In genomic region chr1:55428944-55429931, GRCh38 we compare ENCODE assay signal across 1 cellular context.
TF ChIP-seq lines count a peak whose summit lies in the region.

No MANE protein-coding gene starts in this region.

TF ChIP-seq in HepG2, 621 proteins besides CTCF, POLR2A, EP300 and RAD21 (continued from another document and continues in another):
- TF ChIP-seq ZHX2 (IDR thresholded peaks at IDR 0.05; ENCODE audit: low read depth) (peak; percentile 76; the same call in 1 of the 2 replicates), ZHX2 (CRISPR knock-in tag; IDR thresholded peaks at IDR 0.05; ENCODE audit: borderline replicate concordance) (no peak), BORCS8-MEF2B (CRISPR knock-in tag; IDR thresholded peaks at IDR 0.05) (no peak), ZNF704 (CRISPR knock-in tag; IDR thresholded peaks at IDR 0.05; ENCODE audit: borderline replicate concordance) (no peak), SETDB1 (CRISPR knock-in tag; IDR thresholded peaks at IDR 0.05; ENCODE audit: borderline replicate concordance) (no peak), HBP1 (CRISPR knock-in tag; IDR thresholded peaks at IDR 0.05; ENCODE audit: low read depth) (peak; percentile 60; the same call in 1 of the 2 replicates), FOXA1 (IDR thresholded peaks at IDR 0.05) (peak; percentile 54; the same call in 1 of the 2 replicates), FOXA1 (CRISPR knock-in tag; IDR thresholded peaks at IDR 0.05) (peak; percentile 87), ZMYM3 (CRISPR knock-in tag; IDR thresholded peaks at IDR 0.05) (peak; percentile 65; the same call in 1 of the 2 replicates), IKZF5 (CRISPR knock-in tag; IDR thresholded peaks at IDR 0.05) (peak; percentile 95), KMT2A (CRISPR knock-in tag; IDR thresholded peaks at IDR 0.05) (no peak), TBP (CRISPR knock-in tag; IDR thresholded peaks at IDR 0.05) (no peak), ATF2 (CRISPR knock-in tag; IDR thresholded peaks at IDR 0.05) (peak; percentile 97), STAG1 (CRISPR knock-in tag; IDR thresholded peaks at IDR 0.05) (peak; percentile 31; the same call in 1 of the 2 replicates), GATAD2A (CRISPR knock-in tag; IDR thresholded peaks at IDR 0.05) (peak; percentile 98), HDAC6 (IDR thresholded peaks at IDR 0.05; ENCODE audit: low read depth, low read length) (no peak), ZNF256 (CRISPR knock-in tag; conservative IDR thresholded peaks at IDR 0.05) (no peak), MAFK (conservative IDR thresholded peaks at IDR 0.05 in 1 of 2, IDR thresholded peaks at IDR 0.05 in 1 of 2; ENCODE audit: low read length in 2 of 2) (peak in 1 of 2 experiments; percentile 25; a peak in 3 of 4 replicates), SCMH1 (CRISPR knock-in tag; IDR thresholded peaks at IDR 0.05; ENCODE audit: borderline replicate concordance) (no peak), ZNF660 (CRISPR knock-in tag; IDR thresholded peaks at IDR 0.05; ENCODE audit: borderline replicate concordance, low read depth) (no peak), GTF3A (CRISPR knock-in tag; conservative IDR thresholded peaks at IDR 0.05) (no peak), SKI (IDR thresholded peaks at IDR 0.05; ENCODE audit: partially characterized antibody) (peak; percentile 89), ZNF577 (CRISPR knock-in tag; IDR thresholded peaks at IDR 0.05; ENCODE audit: borderline replicate concordance, low read depth) (no peak), ZBTB25 (CRISPR knock-in tag; IDR thresholded peaks at IDR 0.05) (peak; percentile 66; the same call in 1 of the 2 replicates), CHCHD3 (CRISPR knock-in tag; IDR thresholded peaks at IDR 0.05) (no peak), PCBP1 (IDR thresholded peaks at IDR 0.05; ENCODE audit: borderline replicate concordance, low read depth, low read length) (no peak), YEATS2 (CRISPR knock-in tag; IDR thresholded peaks at IDR 0.05; ENCODE audit: borderline replicate concordance) (peak; percentile 53; the same call in 1 of the 2 replicates), PHF21A (CRISPR knock-in tag; IDR thresholded peaks at IDR 0.05) (peak; percentile 96), ZNF619 (CRISPR knock-in tag; IDR thresholded peaks at IDR 0.05) (no peak), ZNF331 (CRISPR knock-in tag; IDR thresholded peaks at IDR 0.05) (peak; percentile 94), FOXC1 (CRISPR knock-in tag; IDR thresholded peaks at IDR 0.05; ENCODE audit: borderline replicate concordance) (no peak), USF2 (IDR thresholded peaks at IDR 0.05; ENCODE audit: low read depth, low read length) (no peak), USF2 (CRISPR knock-in tag; IDR thresholded peaks at IDR 0.05; ENCODE audit: borderline replicate concordance) (0 out of 2 replicates have a peak, but pooled peaks have one; percentile 26), EEA1 (CRISPR knock-in tag; IDR thresholded peaks at IDR 0.05; ENCODE audit: borderline replicate concordance) (no peak), BRF2 (CRISPR knock-in tag; IDR thresholded peaks at IDR 0.05) (peak; percentile 55; the same call in 1 of the 2 replicates), MTERF4 (CRISPR knock-in tag; IDR thresholded peaks at IDR 0.05) (no peak), ZNF280D (CRISPR knock-in tag; IDR thresholded peaks at IDR 0.05) (peak; percentile 93), ONECUT2 (CRISPR knock-in tag; IDR thresholded peaks at IDR 0.05) (no peak), SMAD9 (CRISPR knock-in tag; IDR thresholded peaks at IDR 0.05) (no peak), ZNF772 (CRISPR knock-in tag; IDR thresholded peaks at IDR 0.05) (peak; percentile 90), EED (CRISPR knock-in tag; IDR thresholded peaks at IDR 0.05) (no peak), HOXA5 (CRISPR knock-in tag; IDR thresholded peaks at IDR 0.05) (peak; percentile 39; the same call in 1 of the 2 replicates), SIN3A (IDR thresholded peaks at IDR 0.05; ENCODE audit: borderline replicate concordance, low read depth, low read length) (no peak), SP140L (CRISPR knock-in tag; IDR thresholded peaks at IDR 0.05; ENCODE audit: borderline replicate concordance) (no peak), ZNF672 (CRISPR knock-in tag; IDR thresholded peaks at IDR 0.05) (no peak)
